12 cellular contexts compared by ENCODE assay signal in the genomic region with DNA sequence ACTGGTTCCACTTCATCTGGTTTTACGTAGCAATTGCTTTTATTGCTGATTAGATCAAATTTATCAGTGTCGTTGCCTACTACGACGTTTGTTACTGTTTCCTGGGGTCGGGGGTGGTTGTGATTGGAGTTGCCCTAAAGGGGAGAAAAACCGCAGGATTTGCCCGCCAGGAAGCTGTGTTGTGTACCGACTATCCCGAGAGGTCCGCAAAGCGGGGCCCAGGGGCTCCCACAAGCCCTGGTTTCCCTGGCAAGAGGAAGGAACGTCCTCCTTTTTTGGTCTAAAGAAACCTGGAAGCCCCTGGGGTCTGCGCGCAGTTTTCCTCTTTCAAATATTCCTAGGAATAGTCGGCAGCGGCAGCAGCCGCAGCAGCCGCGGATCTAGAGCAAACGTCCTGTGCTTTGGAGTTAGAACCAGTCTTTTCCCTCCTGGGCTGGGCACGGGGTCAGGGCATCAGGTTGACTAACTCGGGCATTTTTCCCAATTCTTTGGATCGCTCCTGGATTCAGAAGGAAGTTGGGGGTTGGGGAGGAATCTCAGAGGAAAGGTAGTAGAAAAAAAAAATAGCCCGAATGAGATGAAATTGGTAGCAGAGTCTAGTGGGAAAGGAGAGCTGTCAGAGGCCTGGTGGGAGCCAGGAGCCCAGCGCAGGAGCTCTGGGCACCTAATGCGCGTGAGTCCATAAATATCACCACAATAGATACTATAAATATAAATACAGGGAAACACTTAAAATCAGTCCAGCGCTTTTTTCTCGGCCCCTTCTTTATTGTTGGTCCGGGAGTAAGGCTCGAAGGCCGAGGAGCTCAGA. TPM values are rescaled to one million over a fixed set of nuclear protein-coding genes. Genes with fewer than 3 reads are reported as not detected.
DNase-seq lines count a peak whose midpoint lies in the region; ATAC-seq, FAIRE-seq and TF ChIP-seq lines count a peak whose summit lies in the region.
"Had no signal": no experiment of that assay in that cellular context is flagged by ENCODE, and none has a peak within 500 bp of the region (broad histone marks: within the 10 kb centered on the region; RNA-seq: fewer than 3 reads in every experiment).

No MANE protein-coding gene starts in this region.

- TF ChIP-seq POLR2A in H54 (IDR thresholded peaks at IDR 0.05; ENCODE audit: low read depth, low read length), result no peak

- intact Hi-C loops in activated T-helper 1 cell treated with anti-CD3 and anti-CD28 coated beads, Interleukin-12 subunit alpha, Interleukin-12 subunit beta, Interleukin-2, Interleukin-4 antibody, amounts not matched to agents 30 ng/mL and 10 ng/mL and 1 ng/mL, durations not matched to agents 14 hours and 24 hours and 36 hours (cut with micrococcal nuclease), result loop anchor here (1.0 to 2.0 kb wide), 2 partner anchors 32 to 415 kb away; no protein-coding TSS in a partner anchor

- no peaks in the 10 kb centered on the region for H3K9me3 Mint-ChIP-seq in activated naive CD4-positive, alpha-beta T cell treated with anti-CD3 and anti-CD28 coated beads, Interleukin-2, amount 50 U/mL, for 24 hours
- no peaks in the 10 kb centered on the region for H3K9me3 Mint-ChIP-seq in activated T-helper 1 cell treated with anti-CD3 and anti-CD28 coated beads, Interleukin-12 subunit alpha, Interleukin-12 subunit beta, Interleukin-2, Interleukin-4 antibody, amounts not matched to agents 30 ng/mL and 10 ng/mL and 1 ng/mL, durations not matched to agents 14 hours and 24 hours and 36 hours
- no peaks in the 10 kb centered on the region for H3K9me3 Mint-ChIP-seq in stimulated activated naive CD8-positive, alpha-beta T cell treated with anti-CD3 and anti-CD28 coated beads, Interleukin-15, Interleukin-2, amounts not matched to agents 100 ng/mL and 50 ng/mL, for 24 hours
- H3K9me3 Mint-ChIP-seq: activated B cell treated with CpG ODN at 0.5 μM for 24 hours had no signal

- no peak for TF ChIP-seq CTCF in omental fat pad (IDR thresholded peaks at IDR 0.05)

- H3K27ac Mint-ChIP-seq in activated naive CD4-positive, alpha-beta T cell treated with anti-CD3 and anti-CD28 coated beads, Interleukin-2, amount 50 U/mL, for 24 hours, result peak overlapping the region; percentile 7
- peak overlapping the region; percentile 82 for H3K27ac Mint-ChIP-seq in activated T-helper 1 cell treated with anti-CD3 and anti-CD28 coated beads, Interleukin-12 subunit alpha, Interleukin-12 subunit beta, Interleukin-2, Interleukin-4 antibody, amounts not matched to agents 30 ng/mL and 10 ng/mL and 1 ng/mL, durations not matched to agents 14 hours and 24 hours and 36 hours
- H3K27ac Mint-ChIP-seq in stimulated activated naive CD8-positive, alpha-beta T cell treated with anti-CD3 and anti-CD28 coated beads, Interleukin-15, Interleukin-2, amounts not matched to agents 100 ng/mL and 50 ng/mL, for 24 hours, result peak overlapping the region; percentile 45
- H3K27ac Mint-ChIP-seq: activated B cell treated with CpG ODN at 0.5 μM for 24 hours had no signal

- H3K9me3 ChIP-seq in iPS-20b (ENCODE audit: insufficient read depth, low read depth, low read length), result peaks cover 6% of the 10 kb centered on the region; the same call in 1 of the 2 replicates
- H3K9me3 ChIP-seq: vagina had no signal

- DNase-seq in activated naive CD4-positive, alpha-beta T cell treated with Interleukin-2 at 50 U/mL for 16 hours, result no peak
- no peak for DNase-seq in activated T-helper 1 cell treated with anti-CD3 and anti-CD28 coated beads, Interleukin-12 subunit alpha, Interleukin-12 subunit beta, Interleukin-2, Interleukin-4 antibody, amounts not matched to agents 30 ng/mL and 10 ng/mL and 1 ng/mL, durations not matched to agents 14 hours and 24 hours and 36 hours (ENCODE audit: low spot score)
- DNase-seq in H54 (ENCODE audit: insufficient read length, low spot score) (no peak), omental fat pad (ENCODE audit: low spot score) (no peak)
- DNase-seq: activated B cell treated with CpG ODN at 0.5 μM for 24 hours, NCI-H524 treated with DMSO at 0.1 percent for 48 hours had no signal

- peaks cover 2% of the 10 kb centered on the region for H3K36me3 Mint-ChIP-seq in activated naive CD4-positive, alpha-beta T cell treated with anti-CD3 and anti-CD28 coated beads, Interleukin-2, amount 50 U/mL, for 24 hours
- peaks cover 1% of the 10 kb centered on the region for H3K36me3 Mint-ChIP-seq in activated T-helper 1 cell treated with anti-CD3 and anti-CD28 coated beads, Interleukin-12 subunit alpha, Interleukin-12 subunit beta, Interleukin-2, Interleukin-4 antibody, amounts not matched to agents 30 ng/mL and 10 ng/mL and 1 ng/mL, durations not matched to agents 14 hours and 24 hours and 36 hours (ENCODE audit: low read depth)
- no peaks in the 10 kb centered on the region for H3K36me3 Mint-ChIP-seq in stimulated activated naive CD8-positive, alpha-beta T cell treated with anti-CD3 and anti-CD28 coated beads, Interleukin-15, Interleukin-2, amounts not matched to agents 100 ng/mL and 50 ng/mL, for 24 hours (ENCODE audit: low read depth)

- H3K4me1 Mint-ChIP-seq in activated naive CD4-positive, alpha-beta T cell treated with anti-CD3 and anti-CD28 coated beads, Interleukin-2, amount 50 U/mL, for 24 hours, result peaks cover 32% of the 10 kb centered on the region
- H3K4me1 Mint-ChIP-seq in activated T-helper 1 cell treated with anti-CD3 and anti-CD28 coated beads, Interleukin-12 subunit alpha, Interleukin-12 subunit beta, Interleukin-2, Interleukin-4 antibody, amounts not matched to agents 30 ng/mL and 10 ng/mL and 1 ng/mL, durations not matched to agents 14 hours and 24 hours and 36 hours (ENCODE audit: low read depth), result no peaks in the 10 kb centered on the region
- H3K4me1 Mint-ChIP-seq in stimulated activated naive CD8-positive, alpha-beta T cell treated with anti-CD3 and anti-CD28 coated beads, Interleukin-15, Interleukin-2, amounts not matched to agents 100 ng/mL and 50 ng/mL, for 24 hours (ENCODE audit: low read depth), result peaks cover 34% of the 10 kb centered on the region

- H3K27ac ChIP-seq in iPS-20b (ENCODE audit: low read length), result no peak overlapping the region
- H3K27ac ChIP-seq: vagina had no signal

- peaks cover 62% of the 10 kb centered on the region for H3K27me3 Mint-ChIP-seq in activated naive CD4-positive, alpha-beta T cell treated with anti-CD3 and anti-CD28 coated beads, Interleukin-2, amount 50 U/mL, for 24 hours
- peaks cover 80% of the 10 kb centered on the region for H3K27me3 Mint-ChIP-seq in activated T-helper 1 cell treated with anti-CD3 and anti-CD28 coated beads, Interleukin-12 subunit alpha, Interleukin-12 subunit beta, Interleukin-2, Interleukin-4 antibody, amounts not matched to agents 30 ng/mL and 10 ng/mL and 1 ng/mL, durations not matched to agents 14 hours and 24 hours and 36 hours (ENCODE audit: insufficient read depth)
- peaks cover 81% of the 10 kb centered on the region for H3K27me3 Mint-ChIP-seq in stimulated activated naive CD8-positive, alpha-beta T cell treated with anti-CD3 and anti-CD28 coated beads, Interleukin-15, Interleukin-2, amounts not matched to agents 100 ng/mL and 50 ng/mL, for 24 hours

- no peaks in the 10 kb centered on the region for H3K36me3 ChIP-seq in iPS-20b (ENCODE audit: insufficient read depth, low read depth, low read length)
- H3K36me3 ChIP-seq: vagina had no signal

- ATAC-seq in omental fat pad (ENCODE audit: low FRiP score), result no peak
- ATAC-seq in HG03439 (IDR thresholded peaks at IDR 0.05; ENCODE audit: unreplicated experiment), result no peak

- H3K27me3 ChIP-seq in iPS-20b (ENCODE audit: insufficient read depth, low read length), result peaks cover 100% of the 10 kb centered on the region

- H3K4me3 Mint-ChIP-seq in activated naive CD4-positive, alpha-beta T cell treated with anti-CD3 and anti-CD28 coated beads, Interleukin-2, amount 50 U/mL, for 24 hours, result peak overlapping the region; percentile 28
- no peak overlapping the region for H3K4me3 Mint-ChIP-seq in activated T-helper 1 cell treated with anti-CD3 and anti-CD28 coated beads, Interleukin-12 subunit alpha, Interleukin-12 subunit beta, Interleukin-2, Interleukin-4 antibody, amounts not matched to agents 30 ng/mL and 10 ng/mL and 1 ng/mL, durations not matched to agents 14 hours and 24 hours and 36 hours
- H3K4me3 Mint-ChIP-seq in stimulated activated naive CD8-positive, alpha-beta T cell treated with anti-CD3 and anti-CD28 coated beads, Interleukin-15, Interleukin-2, amounts not matched to agents 100 ng/mL and 50 ng/mL, for 24 hours, result peak overlapping the region; percentile 48
- H3K4me3 Mint-ChIP-seq: activated B cell treated with CpG ODN at 0.5 μM for 24 hours had no signal

- peaks cover 20% of the 10 kb centered on the region; the same call in 1 of the 2 replicates for H3K4me1 ChIP-seq in iPS-20b (ENCODE audit: insufficient read depth, low read length)

- no peak overlapping the region for H3K9ac ChIP-seq in iPS-20b (ENCODE audit: low read depth, low read length)

- H3K4me3 ChIP-seq in iPS-20b (ENCODE audit: low read length), result peak overlapping the region; percentile 40; the same call in 1 of the 2 replicates

- no peak for FAIRE-seq in H54 (lab: Jason Lieb, UNC)

RNA-seq across cellular contexts. Expression of a gene that starts 4.6 kb away (rescaled TPM):
- total RNA-seq in activated T-helper 1 cell treated with anti-CD3 and anti-CD28 coated beads, Interleukin-12 subunit alpha, Interleukin-12 subunit beta, Interleukin-2, Interleukin-4 antibody, amounts not matched to agents 30 ng/mL and 10 ng/mL and 1 ng/mL, durations not matched to agents 14 hours and 24 hours and 36 hours, result not detected in 2 replicates
- not detected for total RNA-seq in omental fat pad
- total RNA-seq: activated B cell treated with CpG ODN at 0.5 μM for 24 hours, lung microvascular endothelial cell, vagina had no signal

Comparison
In these comparisons a context has a peak if more than half of its experiments do, and no peak if none do; other contexts are left out.
1. H3K27ac Mint-ChIP-seq: peak in every context shown above with its lines; median percentile 82 in activated T-helper 1 cell treated with anti-CD3 and anti-CD28 coated beads, Interleukin-12 subunit alpha, Interleukin-12 subunit beta, Interleukin-2, Interleukin-4 antibody, amounts not matched to agents 30 ng/mL and 10 ng/mL and 1 ng/mL, durations not matched to agents 14 hours and 24 hours and 36 hours; 45 in stimulated activated naive CD8-positive, alpha-beta T cell treated with anti-CD3 and anti-CD28 coated beads, Interleukin-15, Interleukin-2, amounts not matched to agents 100 ng/mL and 50 ng/mL, for 24 hours; 7 in activated naive CD4-positive, alpha-beta T cell treated with anti-CD3 and anti-CD28 coated beads, Interleukin-2, amount 50 U/mL, for 24 hours.